ENCODE assay signal across 27 cellular contexts in genomic region chr10:106511917-106512316, GRCh38.
"Had no signal": no experiment of that assay in that cellular context is flagged by ENCODE, and none has a peak within 500 bp of the region (broad histone marks: within the 10 kb centered on the region; RNA-seq: fewer than 3 reads in every experiment).

No MANE protein-coding gene starts in this region.

- H3K4me3 ChIP-seq: stomach, suprapubic skin, testis, thoracic aorta, thyroid gland, tibial artery, tibial nerve, transverse colon, upper lobe of left lung, upper lobe of right lung, uterus, vagina had no signal

- H3K4me1 ChIP-seq: stomach, suprapubic skin, testis, tibial artery, transverse colon, upper lobe of left lung, upper lobe of right lung, uterus, vagina had no signal

- H3K36me3 ChIP-seq: stomach, suprapubic skin, thoracic aorta, thyroid gland, tibial artery, tibial nerve, transverse colon, upper lobe of left lung, upper lobe of right lung, uterus, vagina had no signal

- H3K27ac ChIP-seq: stomach, suprapubic skin, testis, thoracic aorta, thyroid gland, tibial artery, tibial nerve, transverse colon, upper lobe of left lung, upper lobe of right lung, uterus, vagina had no signal

- H3K27me3 ChIP-seq: stomach, suprapubic skin, testis, thyroid gland, tibial artery, tibial nerve, transverse colon, upper lobe of left lung, upper lobe of right lung, uterus, vagina had no signal

- DNase-seq: stimulated activated CD4-positive, alpha-beta T cell treated with anti-CD3 and anti-CD28 coated beads, Interleukin-2, amount 100 ng/mL, for 48 hours; stimulated activated CD4-positive, alpha-beta T cell treated with anti-CD3 and anti-CD28 coated beads, Interleukin-4, amount 100 ng/mL, for 1 hour; stimulated activated CD4-positive, alpha-beta T cell treated with anti-CD3 and anti-CD28 coated beads, Interleukin-4, amount 100 ng/mL, for 24 hours; stimulated activated CD4-positive, alpha-beta T cell treated with anti-CD3 and anti-CD28 coated beads, Interleukin-4, amount 100 ng/mL, for 4 hours; stimulated activated CD8-positive, alpha-beta memory T cell treated with anti-CD3 and anti-CD28 coated beads, Interleukin-4, amount 100 ng/mL, for 48 hours; stimulated activated naive B cell treated with anti-CD40 and anti-IgM and Interleukin-4, amounts not matched to agents 10 μg/mL and 1 μg/mL and 100 μg/mL, for 72 hours; stimulated activated naive CD4-positive, alpha-beta T cell; stimulated activated naive CD4-positive, alpha-beta T cell treated with Interleukin-2 at 50 U/mL for 16 hours; stimulated activated naive CD8-positive, alpha-beta T cell treated with anti-CD3 and anti-CD28 coated beads, Interleukin-15, amount 100 ng/mL, for 72 hours; stimulated activated naive CD8-positive, alpha-beta T cell treated with anti-CD3 and anti-CD28 coated beads, Interleukin-15, Interleukin-2, amounts not matched to agents 100 U/mL and 50 U/mL, for 24 hours; stomach; substantia nigra; testis; thyroid gland; tibial artery; transverse colon; trophoblast cell; upper lobe of left lung; upper lobe of right lung; uterus had no signal

- H3K9me3 ChIP-seq: suprapubic skin, testis, thoracic aorta, thyroid gland, tibial artery, tibial nerve, transverse colon, upper lobe of left lung, upper lobe of right lung, uterus, vagina had no signal

- ATAC-seq: stimulated activated effector memory CD8-positive, alpha-beta T cell treated with anti-CD3 and anti-CD28 coated beads, Interleukin-12 subunit alpha, Interleukin-12 subunit beta, amount 100 ng/mL, for 72 hours; stimulated activated memory B cell treated with anti-CD40 and anti-IgM and Interleukin-4, amounts not matched to agents 10 μg/mL and 1 μg/mL and 100 μg/mL, for 72 hours; stimulated activated naive B cell treated with anti-CD40 and anti-IgM and Interleukin-4, amounts not matched to agents 10 μg/mL and 1 μg/mL and 100 μg/mL, for 72 hours; stimulated activated naive CD8-positive, alpha-beta T cell treated with anti-CD3 and anti-CD28 coated beads, Interleukin-15, amount 100 ng/mL, for 72 hours; stimulated activated naive CD8-positive, alpha-beta T cell treated with anti-CD3 and anti-CD28 coated beads, Interleukin-15, Interleukin-2, amounts not matched to agents 100 U/mL and 50 U/mL, for 24 hours; upper lobe of right lung had no signal

- FAIRE-seq: urothelium cell line had no signal
